In the genomic region with DNA sequence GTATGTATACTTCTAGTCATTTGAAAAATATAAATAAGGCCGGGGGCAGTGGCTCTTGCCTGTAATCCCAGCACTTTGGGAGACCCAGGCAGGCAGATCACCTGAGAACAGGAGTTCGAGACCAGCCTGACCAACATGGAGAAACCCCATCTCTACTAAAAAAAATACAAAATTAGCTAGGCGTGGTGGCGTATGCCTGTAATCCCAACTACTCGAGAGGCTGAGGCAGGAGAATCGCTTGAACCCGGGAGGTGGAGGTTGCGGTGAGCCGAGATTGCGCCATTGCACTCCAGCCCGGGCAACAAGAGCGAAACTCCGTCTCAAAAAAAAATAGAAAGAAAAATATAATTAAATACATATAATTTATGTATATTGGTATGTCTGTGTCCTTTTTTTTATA, we compare ENCODE assay signal across 7 cellular contexts. TPM values are rescaled to one million over a fixed set of nuclear protein-coding genes. Genes with fewer than 3 reads are reported as not detected.
DNase-seq lines count a peak whose midpoint lies in the region; ATAC-seq and TF ChIP-seq lines count a peak whose summit lies in the region.
"Not testable (repeated sequence)": the region's sequence is repeated elsewhere in the genome, so short reads cannot be mapped to it uniquely, and the experiment has no call there.

No MANE protein-coding gene starts in this region.

- H3K79me2 ChIP-seq in PC-3 (ENCODE audit: low read length); smooth muscle cell (ENCODE audit: low read depth): not testable (repeated sequence)

- H3K27ac ChIP-seq in PC-3 (ENCODE audit: low read length) (peak overlapping the region; percentile 68), right atrium auricular region (peak overlapping the region; percentile 91 to 95), smooth muscle cell (ENCODE audit: low read depth) (peak overlapping the region; percentile 97)

- H2AFZ ChIP-seq in PC-3 (ENCODE audit: low read length); smooth muscle cell (ENCODE audit: low read depth): not testable (repeated sequence)

- not testable (repeated sequence) for TF ChIP-seq CTCF in GM12865 (IDR thresholded peaks at IDR 0.05; ENCODE audit: insufficient read depth, low read depth, low read length, missing control alignments); PC-3 (conservative IDR thresholded peaks at IDR 0.05; ENCODE audit: low read depth, low read length); chondrocyte (IDR thresholded peaks at IDR 0.05); right atrium auricular region (IDR thresholded peaks at IDR 0.05); neural crest cell (conservative IDR thresholded peaks at IDR 0.05); smooth muscle cell (IDR thresholded peaks at IDR 0.05; ENCODE audit: borderline replicate concordance, insufficient read depth, poor library complexity, severe bottlenecking)

- not testable (repeated sequence) for H3F3A ChIP-seq in PC-3 (ENCODE audit: low read length, unreplicated experiment); smooth muscle cell (ENCODE audit: low read depth)

- not testable (repeated sequence) for H3K9me3 ChIP-seq in PC-3 (ENCODE audit: low read length); right atrium auricular region; smooth muscle cell (replicated peaks; ENCODE audit: low read depth)

- CTCF ChIA-PET in PC-3 (lab: Charles Lee), result interaction anchor here (1.0 to 2.1 kb wide), 2 partner anchors 15 to 19 kb away, joined by 3 to 17 read pairs; a partner anchor contains a TSS

- peaks cover 18% of the 10 kb centered on the region for H3K36me3 ChIP-seq in PC-3 (ENCODE audit: low read depth, low read length)
- not testable (repeated sequence) for H3K36me3 ChIP-seq in right atrium auricular region; smooth muscle cell (ENCODE audit: low read depth)

- H3K4me3 ChIP-seq in GM12865 (ENCODE audit: low read depth, low read length), result peak overlapping the region; percentile 62; the same call in 1 of the 2 replicates
- H3K4me3 ChIP-seq in PC-3 (ENCODE audit: low read length); right atrium auricular region; smooth muscle cell: not testable (repeated sequence)

- H3K27me3 ChIP-seq in PC-3 (ENCODE audit: low read length); right atrium auricular region; smooth muscle cell (ENCODE audit: low read depth): not testable (repeated sequence)

- not testable (repeated sequence) for ATAC-seq in PC-3

- not testable (repeated sequence) for H4K20me1 ChIP-seq in PC-3 (ENCODE audit: low read length); smooth muscle cell (ENCODE audit: low read depth)

- H3K4me1 Mint-ChIP-seq in activated T-cell treated with anti-CD3 and anti-CD28 coated beads, Interleukin-2, amount 50 U/mL, for 24 hours (ENCODE audit: low read depth), result peaks cover 15% of the 10 kb centered on the region
- peaks cover 22% of the 10 kb centered on the region for H3K4me1 Mint-ChIP-seq in chondrocyte (ENCODE audit: low read depth)
- not testable (repeated sequence) for H3K4me1 Mint-ChIP-seq in neural crest cell

- WGBS in smooth muscle cell (ENCODE audit: low lambda C conversion rate), result 97% methylated on average over 13 of the region's 13 CpGs

- H3K4me2 ChIP-seq in PC-3 (ENCODE audit: low read length), result peak overlapping the region; percentile 66
- peak overlapping the region; percentile 88 for H3K4me2 ChIP-seq in smooth muscle cell

- peak overlapping the region; percentile 46 for H3K9ac ChIP-seq in PC-3 (ENCODE audit: low read length)
- peak overlapping the region; percentile 89 for H3K9ac ChIP-seq in smooth muscle cell (ENCODE audit: low read depth)

- DNase-seq in GM12865 (ENCODE audit: low read depth); PC-3; activated T-cell treated with anti-CD3 and anti-CD28 coated beads, Interleukin-2, amount 50 U/mL, for 24 hours; chondrocyte (ENCODE audit: low spot score); right atrium auricular region (ENCODE audit: low spot score); neural crest cell (ENCODE audit: low read depth, low spot score); smooth muscle cell (lab: John Stamatoyannopoulos, UW; ENCODE audit: unreplicated experiment): not testable (repeated sequence)

- H3K27me3 Mint-ChIP-seq in activated T-cell treated with anti-CD3 and anti-CD28 coated beads, Interleukin-2, amount 50 U/mL, for 24 hours; chondrocyte (ENCODE audit: low read depth); neural crest cell (ENCODE audit: low read depth): not testable (repeated sequence)

- POLR2A ChIA-PET in PC-3 (lab: Charles Lee; ENCODE audit: unreplicated experiment), result interaction anchor here (0.6 to 1.5 kb wide), 2 partner anchors 16 to 134 kb away, joined by 3 to 21 read pairs; a partner anchor contains a TSS

- peaks cover 30% of the 10 kb centered on the region for H3K4me1 ChIP-seq in PC-3 (ENCODE audit: insufficient read depth, low read length)
- H3K4me1 ChIP-seq in right atrium auricular region; smooth muscle cell (ENCODE audit: low read depth): not testable (repeated sequence)

- not testable (repeated sequence) for H3K9me2 ChIP-seq in PC-3 (replicated peaks; ENCODE audit: low read length)

- H3K36me3 Mint-ChIP-seq in activated T-cell treated with anti-CD3 and anti-CD28 coated beads, Interleukin-2, amount 50 U/mL, for 24 hours (ENCODE audit: low read depth), result peaks cover 48% of the 10 kb centered on the region
- H3K36me3 Mint-ChIP-seq in chondrocyte (ENCODE audit: low read depth), result not testable (repeated sequence)
- peaks cover 19% of the 10 kb centered on the region for H3K36me3 Mint-ChIP-seq in neural crest cell (ENCODE audit: low read depth)

- not testable (repeated sequence) for H3K4me3 Mint-ChIP-seq in activated T-cell treated with anti-CD3 and anti-CD28 coated beads, Interleukin-2, amount 50 U/mL, for 24 hours; chondrocyte (ENCODE audit: unreplicated experiment)
- peak overlapping the region; percentile 95 for H3K4me3 Mint-ChIP-seq in neural crest cell

- intact Hi-C loops in PC-3 (cut with micrococcal nuclease), result loop anchor here (5.0 kb wide), 1 partner anchor 45 kb away; no protein-coding TSS in a partner anchor

- not testable (repeated sequence) for H3K9me3 Mint-ChIP-seq in activated T-cell treated with anti-CD3 and anti-CD28 coated beads, Interleukin-2, amount 50 U/mL, for 24 hours; chondrocyte (ENCODE audit: low read depth); neural crest cell

- BruUV-seq in PC-3 (replicated peaks; lab: Mats Ljungman, UMichigan), result not testable (repeated sequence)

- peak overlapping the region; percentile 91 for H3K27ac Mint-ChIP-seq in activated T-cell treated with anti-CD3 and anti-CD28 coated beads, Interleukin-2, amount 50 U/mL, for 24 hours
- peak overlapping the region; percentile 1 for H3K27ac Mint-ChIP-seq in chondrocyte (ENCODE audit: unreplicated experiment)
- H3K27ac Mint-ChIP-seq in neural crest cell (ENCODE audit: unreplicated experiment), result not testable (repeated sequence)

RNA-seq across cellular contexts. Expression of a gene that starts 1.8 kb away (rescaled TPM):
- total RNA-seq in PC-3 (2014; rRNA removed), result 1.1 and 1.8 TPM in 2 replicates
- total RNA-seq in chondrocyte, result 1.7 to 2.2 TPM (median 2.0 TPM) in 3 replicates
- 1 to 10 TPM in 1 of 2 donors, under 1 TPM in 1; 0.90 to 1.5 TPM for total RNA-seq in right atrium auricular region
- total RNA-seq in neural crest cell, result 3.4 and 4.6 TPM in 2 replicates
- total RNA-seq in smooth muscle cell, result 0.36 and 1.4 TPM in 2 replicates
- 1.7 and 1.9 TPM in 2 replicates for polyA plus RNA-seq in smooth muscle cell

RNA-seq across cellular contexts. Expression of a gene that starts 15.4 kb away (rescaled TPM):
- total RNA-seq in PC-3 (2014; rRNA removed), result 164 and 181 TPM in 2 replicates
- total RNA-seq in chondrocyte, result 126 to 179 TPM (median 174 TPM) in 3 replicates
- total RNA-seq in right atrium auricular region, result 10 to 100 TPM; 29.5 to 45.4 TPM
- 32.2 and 36.0 TPM in 2 replicates for total RNA-seq in neural crest cell
- 489 and 568 TPM in 2 replicates for total RNA-seq in smooth muscle cell
- 366 and 467 TPM in 2 replicates for polyA plus RNA-seq in smooth muscle cell

RNA-seq across cellular contexts. Expression of a gene that starts 55.8 kb away (rescaled TPM):
- 103 and 108 TPM in 2 replicates for total RNA-seq in PC-3 (2014; rRNA removed)
- total RNA-seq in chondrocyte, result 25.4 to 30.2 TPM (median 26.6 TPM) in 3 replicates
- total RNA-seq in right atrium auricular region, result 10 to 100 TPM; 14.4 to 20.7 TPM
- 29.1 and 29.3 TPM in 2 replicates for total RNA-seq in neural crest cell
- total RNA-seq in smooth muscle cell, result 34.0 and 38.2 TPM in 2 replicates
- polyA plus RNA-seq in smooth muscle cell, result 28.1 and 36.4 TPM in 2 replicates

RNA-seq across cellular contexts. Expression of a gene that starts 55.9 kb away (rescaled TPM):
- total RNA-seq in PC-3 (2014; rRNA removed), result 34.3 and 39.1 TPM in 2 replicates
- total RNA-seq in chondrocyte, result 19.4 to 23.7 TPM (median 20.8 TPM) in 3 replicates
- total RNA-seq in right atrium auricular region, result 10 to 100 TPM in 1 of 2 donors, 1 to 10 TPM in 1; 9.4 to 13.0 TPM
- 26.8 and 27.2 TPM in 2 replicates for total RNA-seq in neural crest cell
- total RNA-seq in smooth muscle cell, result 29.0 and 33.6 TPM in 2 replicates
- polyA plus RNA-seq in smooth muscle cell, result 10.5 and 11.9 TPM in 2 replicates
